10 cellular contexts compared by ENCODE assay signal in genomic region chr2:99442837-99443236, GRCh38. TPM values are rescaled to one million over a fixed set of nuclear protein-coding genes. Genes with fewer than 3 reads are reported as not detected.
A peak's percentile ranks its signal among the peaks of the same experiment; 100 is the strongest.
DNase-seq lines count a peak whose midpoint lies in the region; ATAC-seq and TF ChIP-seq lines count a peak whose summit lies in the region.
"Had no signal": no experiment of that assay in that cellular context is flagged by ENCODE, and none has a peak within 500 bp of the region (broad histone marks: within the 10 kb centered on the region; RNA-seq: fewer than 3 reads in every experiment).

No MANE protein-coding gene starts in this region.

- intact Hi-C loops in adrenal gland (cut with DNase I) (loop anchor here in 1 of 2 donors (2.0 kb wide), 1 partner anchor 48 kb away; the partner anchor contains the start of gene REV1), heart left ventricle (cut with DNase I) (loop anchor here in 8 of 10 donors (1.0 to 5.0 kb wide), 5 partner anchors 39 to 49 kb away; partner anchors contain the start of gene REV1 (in 6 of the 8)), body of pancreas (cut with DNase I) (no loop called here)

- peak; percentile 10 for DNase-seq in HPDE6-E6E7 (ENCODE audit: extremely low spot score)
- DNase-seq in adrenal gland = peak in 2 of 7 donors; percentile 11 to 21
- DNase-seq in heart left ventricle = no peak
- DNase-seq in renal cortical epithelial cell (ENCODE audit: low read depth) = peak; percentile 25
- DNase-seq in activated effector memory CD4-positive, alpha-beta T cell treated with anti-CD3 and anti-CD28 coated beads, Interleukin-2, amount 50 U/mL, for 16 hours = no peak
- no peak for DNase-seq in NCI-H69 (lab: John Stamatoyannopoulos, UW)
- DNase-seq in body of pancreas = no peak
- DNase-seq: effector CD8-positive, alpha-beta T cell; GOT3; left colon had no signal

- no peaks in the 10 kb centered on the region for H3K4me1 ChIP-seq in adrenal gland (replicated peaks in 1 of 2)
- peaks cover 0 to 13% (median 4%) of the 10 kb centered on the region in 12 donors for H3K4me1 ChIP-seq in heart left ventricle
- no peaks in the 10 kb centered on the region for H3K4me1 ChIP-seq in body of pancreas

- H3K27me3 ChIP-seq in adrenal gland = no peaks in the 10 kb centered on the region
- no peaks in the 10 kb centered on the region for H3K27me3 ChIP-seq in heart left ventricle
- H3K27me3 ChIP-seq in body of pancreas = no peaks in the 10 kb centered on the region

- TF ChIP-seq POLR2A in adrenal gland (IDR thresholded peaks at IDR 0.05) (no peak), heart left ventricle (IDR thresholded peaks at IDR 0.05) (no peak), body of pancreas (IDR thresholded peaks at IDR 0.05) (no peak)

- WGBS in adrenal gland, 4 donors = 35 to 56% (median 43%) methylated on average over 1 of the region's 1 CpG
- WGBS in heart left ventricle, 4 donors = 26 to 46% (median 39%) methylated on average over 1 of the region's 1 CpG
- 61 to 75% methylated on average over 1 of the region's 1 CpG for WGBS in body of pancreas, 2 donors

- H3K36me3 ChIP-seq in adrenal gland (replicated peaks in 1 of 2) (peaks cover 0 to 22% of the 10 kb centered on the region in 2 donors), heart left ventricle (peaks cover 0 to 70% (median 48%) of the 10 kb centered on the region in 9 donors), body of pancreas (replicated peaks in 1 of 2; ENCODE audit: insufficient read depth in 1 of 2, low read depth in 2 of 2) (peaks cover 0 to 12% of the 10 kb centered on the region in 2 donors)

- H3K9me3 ChIP-seq in adrenal gland (replicated peaks in 1 of 3) (no peaks in the 10 kb centered on the region), heart left ventricle (no peaks in the 10 kb centered on the region), body of pancreas (no peaks in the 10 kb centered on the region)

- ATAC-seq in heart left ventricle = peak in 2 of 4 donors; percentile 77 to 83
- no peak for ATAC-seq in body of pancreas
- ATAC-seq: left colon had no signal

- H3K4me3 ChIP-seq in adrenal gland (no peak overlapping the region), heart left ventricle (no peak overlapping the region), body of pancreas (no peak overlapping the region)

- TF ChIP-seq CTCF in adrenal gland (IDR thresholded peaks at IDR 0.05) (peak in 5 of 6 experiments; percentile 24 to 62 (median 56)), heart left ventricle (IDR thresholded peaks at IDR 0.05) (peak; percentile 17 to 65 (median 46)), body of pancreas (IDR thresholded peaks at IDR 0.05) (peak in 3 of 7 experiments; percentile 20 to 34 (median 28))

- H3K27ac ChIP-seq in adrenal gland = no peak overlapping the region
- H3K27ac ChIP-seq in heart left ventricle = no peak overlapping the region
- H3K27ac ChIP-seq in body of pancreas = no peak overlapping the region

RNA-seq across cellular contexts. Expression of gene REV1, which starts 47.0 kb away (rescaled TPM):
- total RNA-seq in adrenal gland (10 to 100 TPM; 20.9 to 66.2 (median 47.5) TPM), heart left ventricle (10 to 100 TPM; 24.7 to 76.1 (median 32.8) TPM), renal cortical epithelial cell (23.6 and 54.6 TPM in 2 replicates), body of pancreas (10 to 100 TPM; 27.0 to 51.1 TPM)
- polyA plus RNA-seq in adrenal gland (10 to 100 TPM; 28.6 to 46.9 (median 31.9) TPM), heart left ventricle (10 to 100 TPM; 14.7 to 18.0 TPM)

Comparison
In these comparisons a context has a peak if more than half of its experiments do, and no peak if none do; other contexts are left out.
1. DNase-seq: peak in HPDE6-E6E7 (single experiment) and renal cortical epithelial cell (single experiment); none in heart left ventricle (0 of 5), activated effector memory CD4-positive, alpha-beta T cell treated with anti-CD3 and anti-CD28 coated beads, Interleukin-2, amount 50 U/mL, for 16 hours (single experiment), NCI-H69 (single experiment) and body of pancreas (0 of 4).